ENCODE assay signal across 32 cellular contexts in genomic region chr7:157827863-157828160, GRCh38.
"Had no signal": no experiment of that assay in that cellular context is flagged by ENCODE, and none has a peak within 500 bp of the region (broad histone marks: within the 10 kb centered on the region; RNA-seq: fewer than 3 reads in every experiment).

No MANE protein-coding gene starts in this region.

- H3K27ac Mint-ChIP-seq: activated CD4-positive, alpha-beta memory T cell treated with anti-CD3 and anti-CD28 coated beads, Interleukin-2, amount 10 ng/mL, durations not matched to agents 7 days and 5 days; activated CD8-positive, alpha-beta memory T cell treated with anti-CD3 and anti-CD28 coated beads, Interleukin-2, amount 10 ng/mL, durations not matched to agents 7 days and 5 days; brain; WTC11 had no signal

- H3K9ac ChIP-seq: SK-N-SH had no signal

- ATAC-seq: activated CD4-positive, CD25-positive, alpha-beta regulatory T cell treated with anti-CD3 and anti-CD28 coated beads, Interleukin-2, amount 50 U/mL, for 24 hours; activated CD8-positive, alpha-beta memory T cell treated with anti-CD3 and anti-CD28 coated beads, Interleukin-2, amount 10 ng/mL, durations not matched to agents 7 days and 5 days; PC-3; WTC11 had no signal

- H3K9me3 ChIP-seq: adrenal gland, Peyer's patch, SK-N-SH had no signal

- H3K27me3 Mint-ChIP-seq: activated CD4-positive, alpha-beta memory T cell treated with anti-CD3 and anti-CD28 coated beads, Interleukin-2, amount 10 ng/mL, durations not matched to agents 7 days and 5 days; activated CD4-positive, alpha-beta T cell treated with anti-CD3 and anti-CD28 coated beads for 36 hours; activated CD8-positive, alpha-beta memory T cell treated with anti-CD3 and anti-CD28 coated beads, Interleukin-2, amount 10 ng/mL, durations not matched to agents 7 days and 5 days had no signal

- H3K4me3 ChIP-seq: adrenal gland, Peyer's patch, SJSA1 had no signal

- H3K36me3 ChIP-seq: adrenal gland, Peyer's patch, SJSA1 had no signal

- H3K4me2 ChIP-seq: SK-N-SH had no signal

- H3K4me1 Mint-ChIP-seq: activated CD8-positive, alpha-beta memory T cell treated with anti-CD3 and anti-CD28 coated beads, Interleukin-2, amount 10 ng/mL, durations not matched to agents 7 days and 5 days had no signal

- H3K27ac ChIP-seq: adrenal gland, Peyer's patch, SJSA1 had no signal

- DNase-seq: activated CD4-positive, alpha-beta memory T cell treated with anti-CD3 and anti-CD28 coated beads, Interleukin-2, amount 10 ng/mL, durations not matched to agents 7 days and 5 days; activated CD8-positive, alpha-beta memory T cell treated with anti-CD3 and anti-CD28 coated beads for 24 hours; activated CD8-positive, alpha-beta memory T cell treated with anti-CD3 and anti-CD28 coated beads, Interleukin-2, amount 10 ng/mL, durations not matched to agents 7 days and 5 days; activated CD8-positive, alpha-beta memory T cell treated with anti-CD3 and anti-CD28 coated beads, Interleukin-2, amount 50 U/mL, for 48 hours; adrenal gland; caudate nucleus; cerebellar nuclear complex; Kasumi-1; KG1; MM.1S; MV-4-11; NCI-H1092; NCI-H1436 treated with DMSO at 0.1 percent for 48 hours; NCI-H187; NCI-H2029 treated with DMSO at 0.1 percent for 48 hours; NCI-H2107; NCI-H2171; NCI-H510A; NCI-H526; NCI-H748 treated with DMSO at 0.1 percent for 48 hours; NK-92 treated with Interleukin-12 subunit alpha and Interleukin-12 subunit beta, amount 100 ng/mL, for 24 hours; PC-3; RPMI8226; SHP77 treated with DMSO at 0.1 percent for 48 hours; SK-N-SH had no signal

- H3K27me3 ChIP-seq: adrenal gland, Peyer's patch, SJSA1 had no signal

- H3K36me3 Mint-ChIP-seq: activated CD8-positive, alpha-beta memory T cell treated with anti-CD3 and anti-CD28 coated beads, Interleukin-2, amount 10 ng/mL, durations not matched to agents 7 days and 5 days; activated naive CD4-positive, alpha-beta T cell treated with anti-CD3 and anti-CD28 coated beads, Interleukin-2, amount 50 U/mL, for 72 hours; brain had no signal

- H3K4me3 Mint-ChIP-seq: activated CD4-positive, alpha-beta memory T cell treated with anti-CD3 and anti-CD28 coated beads, Interleukin-2, amount 10 ng/mL, durations not matched to agents 7 days and 5 days; activated CD4-positive, alpha-beta T cell treated with anti-CD3 and anti-CD28 coated beads for 36 hours; activated CD8-positive, alpha-beta memory T cell treated with anti-CD3 and anti-CD28 coated beads, Interleukin-2, amount 10 ng/mL, durations not matched to agents 7 days and 5 days; brain; WTC11 had no signal

- H3K4me1 ChIP-seq: adrenal gland, Peyer's patch, SJSA1 had no signal
